ENCODE assay signal across 8 cellular contexts in the genomic region with DNA sequence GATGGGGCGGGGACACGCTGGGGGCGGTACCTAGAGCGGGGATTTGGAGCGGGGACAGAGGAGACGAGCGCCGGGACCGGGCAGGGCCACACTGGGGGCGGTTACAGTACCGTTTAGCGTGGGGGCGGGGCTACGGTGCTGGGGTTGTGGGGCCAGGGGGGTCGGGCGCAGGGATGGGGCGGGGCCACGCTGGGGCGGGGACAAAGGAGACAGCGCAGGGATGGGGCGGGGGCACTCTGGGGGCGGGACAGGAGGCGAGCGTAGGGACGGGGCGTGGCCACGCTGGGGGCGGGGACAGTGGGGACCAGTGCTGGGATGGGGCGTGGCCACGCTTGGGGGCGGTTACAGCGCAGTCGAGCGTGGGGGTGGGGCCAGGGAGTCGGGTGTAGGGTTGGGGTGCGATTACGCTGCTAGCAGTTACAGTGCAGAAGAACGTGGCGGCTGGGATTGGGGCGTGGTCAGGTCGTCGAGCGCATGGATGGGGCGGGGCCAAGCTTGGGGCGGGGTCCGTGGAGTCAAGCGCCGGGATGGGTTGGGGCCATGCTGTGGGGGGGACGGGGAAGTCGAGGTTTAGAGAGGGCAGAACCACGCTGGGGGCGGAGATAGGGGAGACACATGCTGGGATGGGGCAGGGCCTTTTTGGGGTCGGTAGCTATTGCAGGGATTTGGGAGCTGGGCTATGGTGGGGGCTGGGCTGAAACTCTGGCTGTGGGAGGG. TPM values are rescaled to one million over a fixed set of nuclear protein-coding genes. Genes with fewer than 3 reads are reported as not detected.
DNase-seq lines count a peak whose midpoint lies in the region; ATAC-seq, FAIRE-seq and TF ChIP-seq lines count a peak whose summit lies in the region.

No MANE protein-coding gene starts in this region.

- peak overlapping the region; percentile 74 for H3K4me2 ChIP-seq in HepG2 (ENCODE audit: low read depth, low read length)

- H2AFZ ChIP-seq in HepG2 (ENCODE audit: low read length) = no peak overlapping the region

- no peak for FAIRE-seq in HepG2 (lab: Jason Lieb, UNC)

- ATAC-seq in GM19397 (IDR thresholded peaks at IDR 0.05; ENCODE audit: unreplicated experiment) (peak; percentile 47), HG03565 (IDR thresholded peaks at IDR 0.05; ENCODE audit: unreplicated experiment) (peak; percentile 35), HepG2 (peak; percentile 74)

- no peaks in the 10 kb centered on the region for H3K79me2 ChIP-seq in HepG2 (ENCODE audit: insufficient read depth, low read length)

- WGBS in HepG2 (ENCODE audit: low lambda C conversion rate) = 6% methylated on average over 23 of the region's 53 CpGs

- BruUV-seq in HepG2 (replicated peaks; lab: Mats Ljungman, UMichigan) = no TSS peak

- H3K27ac ChIP-seq in HepG2 (ENCODE audit: extremely low read length, insufficient read depth, low read length) = peak overlapping the region; percentile 100

- DNase-seq in Ammon's horn (ENCODE audit: low spot score) = peak; percentile 99
- DNase-seq in NCI-H748 (lab: John Stamatoyannopoulos, UW; ENCODE audit: unreplicated experiment) = peak; percentile 92
- peak; percentile 99 for DNase-seq in activated CD4-positive, alpha-beta T cell treated with anti-CD3 and anti-CD28 coated beads, Interleukin-2, amount 50 U/mL, for 1 hour
- peak; percentile 97 for DNase-seq in dedifferentiated amniotic fluid mesenchymal stem cell (ENCODE audit: extremely low spot score)
- peak; percentile 88 for DNase-seq in HepG2 (ENCODE audit: low spot score)
- peak; percentile 99 to 100 for DNase-seq in stimulated activated CD4-positive, alpha-beta T cell treated with anti-CD3 and anti-CD28 coated beads, Interleukin-2, amount 100 ng/mL, for 24 hours

- H3K36me3 ChIP-seq in HepG2 (replicated peaks in 1 of 2; ENCODE audit: control insufficient read depth in 1 of 2, insufficient read depth in 2 of 2, low read length in 2 of 2) = peaks cover 6 to 12% of the 10 kb centered on the region in 2 experiments; a peak in 3 of 5 replicates

- no peaks in the 10 kb centered on the region for H4K20me1 ChIP-seq in HepG2 (ENCODE audit: insufficient read depth, low read length)

- peak overlapping the region; percentile 88 to 98 (median 89) for H3K4me3 ChIP-seq in HepG2 (replicated peaks in 1 of 3; ENCODE audit: insufficient read depth in 1 of 3, low read depth in 2 of 3, low read length in 3 of 3)

- H3K9me3 ChIP-seq in HepG2 (ENCODE audit: low read length) = no peaks in the 10 kb centered on the region

- POLR2A ChIA-PET in HepG2 (lab: Yijun Ruan, JAX) = interaction anchor here (0.7 to 4.3 kb wide), 13 partner anchors 11 to 696 kb away, joined by 3 to 80 read pairs (median 4); a partner anchor contains a TSS

- CTCF ChIA-PET in HepG2 (lab: Yijun Ruan, JAX; ENCODE audit: low intra/inter-chr PET ratio, low total read pairs) = no interaction called here

- H3K9ac ChIP-seq in HepG2 (ENCODE audit: insufficient read depth, low read depth, low read length) = peak overlapping the region; percentile 98

- TF ChIP-seq CTCF in HepG2 (CRISPR knock-in tag; IDR thresholded peaks at IDR 0.05) = no peak

- intact Hi-C loops in HepG2 (cut with micrococcal nuclease; ENCODE audit: unreplicated experiment) = no loop called here

- no peak for TF ChIP-seq RAD21 in HepG2 (CRISPR knock-in tag; IDR thresholded peaks at IDR 0.05)

- peaks cover 14% of the 10 kb centered on the region for H3K4me1 ChIP-seq in HepG2 (ENCODE audit: insufficient read depth, low read length)

- in situ Hi-C loops in HepG2 (cut with HindIII; ENCODE audit: extremely low pct_ligation_motif_present, low pct_unique_long_range_greater_than_20kb) = no loop called here

- TF ChIP-seq EP300 in HepG2 (IDR thresholded peaks at IDR 0.05; ENCODE audit: low read depth in 2 of 2, low read length in 2 of 2) (no peak), HepG2 (CRISPR knock-in tag; IDR thresholded peaks at IDR 0.05; ENCODE audit: borderline replicate concordance) (no peak)

- H3K27me3 ChIP-seq in HepG2 (ENCODE audit: control insufficient read depth in 1 of 2, insufficient read depth in 2 of 2, low read length in 2 of 2) = no peaks in the 10 kb centered on the region

- TF ChIP-seq POLR2A in HepG2 (IDR thresholded peaks at IDR 0.05; ENCODE audit: insufficient read depth in 1 of 2, low read depth in 2 of 2, low read length in 2 of 2) = 0 out of 4 replicates have a peak, but pooled peaks of 1 of the 2 experiments have one; percentile 8

RNA-seq across cellular contexts. Expression of a gene that starts 0.7 kb away (rescaled TPM):
- total RNA-seq in HepG2 (2016; rRNA removed; fragmentation: Illumina TruSeq; extraction: Trizol) = 45.9 and 48.3 TPM in 2 replicates
- total RNA-seq in HepG2 (2016; cell fraction: cytosol; rRNA removed; fragmentation: Illumina TruSeq; extraction: Trizol; ENCODE audit: low read depth) = 30.9 and 31.3 TPM in 2 replicates
- total RNA-seq in HepG2 (2016; cell fraction: insoluble cytoplasmic fraction; rRNA removed; fragmentation: Illumina TruSeq; extraction: Trizol) = 51.6 and 55.7 TPM in 2 replicates
- total RNA-seq in HepG2 (2016; cell fraction: membrane; rRNA removed; fragmentation: Illumina TruSeq; extraction: Trizol) = 41.9 and 45.4 TPM in 2 replicates
- 18.3 and 18.4 TPM in 2 replicates for total RNA-seq in HepG2 (2016; cell fraction: nucleus; rRNA removed; fragmentation: Illumina TruSeq; extraction: Trizol)
- polyA plus RNA-seq in HepG2 (2011; rRNA removed) = 29.6 and 36.8 TPM in 2 replicates
- 29.3 and 56.9 TPM in 2 replicates for polyA plus RNA-seq in HepG2 (2011; cell fraction: cytosol; rRNA removed)
- polyA plus RNA-seq in HepG2 (2011; cell fraction: nucleus; rRNA removed) = 20.4 and 21.6 TPM in 2 replicates
- polyA plus RNA-seq in HepG2 (2012) = 21.7 and 27.2 TPM in 2 replicates
- 24.1 and 27.0 TPM in 2 replicates for polyA plus RNA-seq in HepG2 (2016; cell fraction: cytosol; fragmentation: Illumina TruSeq; extraction: Trizol; ENCODE audit: low read depth)
- polyA plus RNA-seq in HepG2 (2016; cell fraction: insoluble cytoplasmic fraction; fragmentation: Illumina TruSeq; extraction: Trizol; ENCODE audit: low read depth) = 36.2 and 37.8 TPM in 2 replicates
- polyA plus RNA-seq in HepG2 (2016; cell fraction: membrane; fragmentation: Illumina TruSeq; extraction: Trizol; ENCODE audit: low read depth) = 30.0 and 31.3 TPM in 2 replicates
- 23.5 and 29.2 TPM in 2 replicates for polyA plus RNA-seq in HepG2 (2016; cell fraction: nucleus; fragmentation: Illumina TruSeq; extraction: Trizol; ENCODE audit: insufficient read depth, low read depth)
- polyA minus RNA-seq in HepG2 (2011; rRNA and poly(A)+ RNA removed; ENCODE audit: low replicate concordance) = 6.0 and 18.9 TPM in 2 replicates
- polyA minus RNA-seq in HepG2 (2011; cell fraction: cytosol; rRNA and poly(A)+ RNA removed) = 11.2 and 13.7 TPM in 2 replicates
- polyA minus RNA-seq in HepG2 (2011; cell fraction: nucleus; rRNA and poly(A)+ RNA removed) = 3.2 and 4.4 TPM in 2 replicates

RNA-seq across cellular contexts. Expression of a gene that starts 2.5 kb away (rescaled TPM):
- total RNA-seq in HepG2 (2016; rRNA removed; fragmentation: Illumina TruSeq; extraction: Trizol) = 0.95 and 1.1 TPM in 2 replicates
- total RNA-seq in HepG2 (2016; cell fraction: cytosol; rRNA removed; fragmentation: Illumina TruSeq; extraction: Trizol; ENCODE audit: low read depth) = 0.18 and 0.20 TPM in 2 replicates
- 1.1 TPM in 2 replicates for total RNA-seq in HepG2 (2016; cell fraction: insoluble cytoplasmic fraction; rRNA removed; fragmentation: Illumina TruSeq; extraction: Trizol)
- 0.48 and 0.65 TPM in 2 replicates for total RNA-seq in HepG2 (2016; cell fraction: membrane; rRNA removed; fragmentation: Illumina TruSeq; extraction: Trizol)
- total RNA-seq in HepG2 (2016; cell fraction: nucleus; rRNA removed; fragmentation: Illumina TruSeq; extraction: Trizol) = 0.72 and 0.84 TPM in 2 replicates
- 0.69 and 0.98 TPM in 2 replicates for polyA plus RNA-seq in HepG2 (2011; rRNA removed)
- 0.68 and 0.69 TPM in 2 replicates for polyA plus RNA-seq in HepG2 (2011; cell fraction: cytosol; rRNA removed)
- polyA plus RNA-seq in HepG2 (2011; cell fraction: nucleus; rRNA removed) = 2.0 and 2.1 TPM in 2 replicates
- polyA plus RNA-seq in HepG2 (2012) = 0.44 and 0.88 TPM in 2 replicates
- 0.12 TPM in 2 replicates for polyA plus RNA-seq in HepG2 (2016; cell fraction: cytosol; fragmentation: Illumina TruSeq; extraction: Trizol; ENCODE audit: low read depth)
- polyA plus RNA-seq in HepG2 (2016; cell fraction: insoluble cytoplasmic fraction; fragmentation: Illumina TruSeq; extraction: Trizol; ENCODE audit: low read depth) = 1.1 and 1.8 TPM in 2 replicates
- 0.45 TPM in 2 replicates for polyA plus RNA-seq in HepG2 (2016; cell fraction: membrane; fragmentation: Illumina TruSeq; extraction: Trizol; ENCODE audit: low read depth)
- polyA plus RNA-seq in HepG2 (2016; cell fraction: nucleus; fragmentation: Illumina TruSeq; extraction: Trizol; ENCODE audit: insufficient read depth, low read depth) = 2.0 TPM in 2 replicates
- polyA minus RNA-seq in HepG2 (2011; rRNA and poly(A)+ RNA removed; ENCODE audit: low replicate concordance) = 2.0 and 2.9 TPM in 2 replicates
- 1.3 and 1.8 TPM in 2 replicates for polyA minus RNA-seq in HepG2 (2011; cell fraction: cytosol; rRNA and poly(A)+ RNA removed)
- 1.2 and 1.3 TPM in 2 replicates for polyA minus RNA-seq in HepG2 (2011; cell fraction: nucleus; rRNA and poly(A)+ RNA removed)

RNA-seq across cellular contexts. Expression of a gene that starts 11.9 kb away (rescaled TPM):
- 45.3 and 46.6 TPM in 2 replicates for total RNA-seq in HepG2 (2016; rRNA removed; fragmentation: Illumina TruSeq; extraction: Trizol)
- total RNA-seq in HepG2 (2016; cell fraction: cytosol; rRNA removed; fragmentation: Illumina TruSeq; extraction: Trizol; ENCODE audit: low read depth) = 152 and 166 TPM in 2 replicates
- 32.9 and 56.9 TPM in 2 replicates for total RNA-seq in HepG2 (2016; cell fraction: insoluble cytoplasmic fraction; rRNA removed; fragmentation: Illumina TruSeq; extraction: Trizol)
- total RNA-seq in HepG2 (2016; cell fraction: membrane; rRNA removed; fragmentation: Illumina TruSeq; extraction: Trizol) = 107 and 109 TPM in 2 replicates
- 20.2 and 28.2 TPM in 2 replicates for total RNA-seq in HepG2 (2016; cell fraction: nucleus; rRNA removed; fragmentation: Illumina TruSeq; extraction: Trizol)
- polyA plus RNA-seq in HepG2 (2011; rRNA removed) = 68.4 and 72.3 TPM in 2 replicates
- polyA plus RNA-seq in HepG2 (2011; cell fraction: cytosol; rRNA removed) = 91.9 and 175 TPM in 2 replicates
- 80.6 and 81.0 TPM in 2 replicates for polyA plus RNA-seq in HepG2 (2011; cell fraction: nucleus; rRNA removed)
- polyA plus RNA-seq in HepG2 (2012) = 42.1 and 53.9 TPM in 2 replicates
- polyA plus RNA-seq in HepG2 (2016; cell fraction: cytosol; fragmentation: Illumina TruSeq; extraction: Trizol; ENCODE audit: low read depth) = 192 and 215 TPM in 2 replicates
- polyA plus RNA-seq in HepG2 (2016; cell fraction: insoluble cytoplasmic fraction; fragmentation: Illumina TruSeq; extraction: Trizol; ENCODE audit: low read depth) = 50.0 and 71.7 TPM in 2 replicates
- polyA plus RNA-seq in HepG2 (2016; cell fraction: membrane; fragmentation: Illumina TruSeq; extraction: Trizol; ENCODE audit: low read depth) = 128 TPM in 2 replicates
- polyA plus RNA-seq in HepG2 (2016; cell fraction: nucleus; fragmentation: Illumina TruSeq; extraction: Trizol; ENCODE audit: insufficient read depth, low read depth) = 47.5 and 49.3 TPM in 2 replicates
- 74.2 and 90.7 TPM in 2 replicates for polyA minus RNA-seq in HepG2 (2011; rRNA and poly(A)+ RNA removed; ENCODE audit: low replicate concordance)
- 19.5 and 26.8 TPM in 2 replicates for polyA minus RNA-seq in HepG2 (2011; cell fraction: cytosol; rRNA and poly(A)+ RNA removed)
- polyA minus RNA-seq in HepG2 (2011; cell fraction: nucleus; rRNA and poly(A)+ RNA removed) = 6.1 and 7.1 TPM in 2 replicates

RNA-seq across cellular contexts. Expression of a gene that starts 19.7 kb away (rescaled TPM):
- 30.7 and 34.1 TPM in 2 replicates for total RNA-seq in HepG2 (2016; rRNA removed; fragmentation: Illumina TruSeq; extraction: Trizol)
- total RNA-seq in HepG2 (2016; cell fraction: cytosol; rRNA removed; fragmentation: Illumina TruSeq; extraction: Trizol; ENCODE audit: low read depth) = 6.6 and 7.5 TPM in 2 replicates
- total RNA-seq in HepG2 (2016; cell fraction: insoluble cytoplasmic fraction; rRNA removed; fragmentation: Illumina TruSeq; extraction: Trizol) = 29.0 and 34.4 TPM in 2 replicates
- 16.5 and 20.0 TPM in 2 replicates for total RNA-seq in HepG2 (2016; cell fraction: membrane; rRNA removed; fragmentation: Illumina TruSeq; extraction: Trizol)
- 14.6 and 16.4 TPM in 2 replicates for total RNA-seq in HepG2 (2016; cell fraction: nucleus; rRNA removed; fragmentation: Illumina TruSeq; extraction: Trizol)
- 26.0 and 27.8 TPM in 2 replicates for polyA plus RNA-seq in HepG2 (2011; rRNA removed)
- polyA plus RNA-seq in HepG2 (2011; cell fraction: cytosol; rRNA removed) = 32.7 and 42.5 TPM in 2 replicates
- polyA plus RNA-seq in HepG2 (2011; cell fraction: nucleus; rRNA removed) = 26.0 and 28.8 TPM in 2 replicates
- polyA plus RNA-seq in HepG2 (2012) = 27.7 and 33.9 TPM in 2 replicates
- 10.1 and 10.5 TPM in 2 replicates for polyA plus RNA-seq in HepG2 (2016; cell fraction: cytosol; fragmentation: Illumina TruSeq; extraction: Trizol; ENCODE audit: low read depth)
- polyA plus RNA-seq in HepG2 (2016; cell fraction: insoluble cytoplasmic fraction; fragmentation: Illumina TruSeq; extraction: Trizol; ENCODE audit: low read depth) = 48.2 and 57.9 TPM in 2 replicates
- 16.8 and 18.4 TPM in 2 replicates for polyA plus RNA-seq in HepG2 (2016; cell fraction: membrane; fragmentation: Illumina TruSeq; extraction: Trizol; ENCODE audit: low read depth)
- polyA plus RNA-seq in HepG2 (2016; cell fraction: nucleus; fragmentation: Illumina TruSeq; extraction: Trizol; ENCODE audit: insufficient read depth, low read depth) = 54.2 and 60.4 TPM in 2 replicates
- polyA minus RNA-seq in HepG2 (2011; rRNA and poly(A)+ RNA removed; ENCODE audit: low replicate concordance) = 28.2 and 31.6 TPM in 2 replicates
- polyA minus RNA-seq in HepG2 (2011; cell fraction: cytosol; rRNA and poly(A)+ RNA removed) = 20.6 and 23.2 TPM in 2 replicates
- 11.4 and 11.5 TPM in 2 replicates for polyA minus RNA-seq in HepG2 (2011; cell fraction: nucleus; rRNA and poly(A)+ RNA removed)

RNA-seq across cellular contexts. Expression of a gene that starts 39.8 kb away (rescaled TPM):
- total RNA-seq in HepG2 (2016; rRNA removed; fragmentation: Illumina TruSeq; extraction: Trizol) = not detected in 2 replicates
- not detected in 2 replicates for total RNA-seq in HepG2 (2016; cell fraction: cytosol; rRNA removed; fragmentation: Illumina TruSeq; extraction: Trizol; ENCODE audit: low read depth)
- total RNA-seq in HepG2 (2016; cell fraction: insoluble cytoplasmic fraction; rRNA removed; fragmentation: Illumina TruSeq; extraction: Trizol) = not detected in 2 replicates
- not detected in 2 replicates for total RNA-seq in HepG2 (2016; cell fraction: membrane; rRNA removed; fragmentation: Illumina TruSeq; extraction: Trizol)
- total RNA-seq in HepG2 (2016; cell fraction: nucleus; rRNA removed; fragmentation: Illumina TruSeq; extraction: Trizol) = not detected in 2 replicates
- polyA plus RNA-seq in HepG2 (2011; rRNA removed) = not detected in 2 replicates
- not detected in 2 replicates for polyA plus RNA-seq in HepG2 (2011; cell fraction: cytosol; rRNA removed)
- not detected in 2 replicates for polyA plus RNA-seq in HepG2 (2011; cell fraction: nucleus; rRNA removed)
- not detected in 2 replicates for polyA plus RNA-seq in HepG2 (2012)
- not detected in 2 replicates for polyA plus RNA-seq in HepG2 (2016; cell fraction: cytosol; fragmentation: Illumina TruSeq; extraction: Trizol; ENCODE audit: low read depth)
- polyA plus RNA-seq in HepG2 (2016; cell fraction: insoluble cytoplasmic fraction; fragmentation: Illumina TruSeq; extraction: Trizol; ENCODE audit: low read depth) = not detected in 2 replicates
- not detected in 2 replicates for polyA plus RNA-seq in HepG2 (2016; cell fraction: membrane; fragmentation: Illumina TruSeq; extraction: Trizol; ENCODE audit: low read depth)
- not detected in 2 replicates for polyA plus RNA-seq in HepG2 (2016; cell fraction: nucleus; fragmentation: Illumina TruSeq; extraction: Trizol; ENCODE audit: insufficient read depth, low read depth)
- polyA minus RNA-seq in HepG2 (2011; rRNA and poly(A)+ RNA removed; ENCODE audit: low replicate concordance) = not detected in 2 replicates
- polyA minus RNA-seq in HepG2 (2011; cell fraction: cytosol; rRNA and poly(A)+ RNA removed) = not detected in 2 replicates
- polyA minus RNA-seq in HepG2 (2011; cell fraction: nucleus; rRNA and poly(A)+ RNA removed) = not detected in 2 replicates

Comparison
In these comparisons a context has a peak if more than half of its experiments do, and no peak if none do; other contexts are left out.
1. Peak in every context shown above with its lines: DNase-seq, ATAC-seq, H3K4me3 ChIP-seq and H3K27ac ChIP-seq.